ENCODE assay signal across 1 cellular context in the genomic region with DNA sequence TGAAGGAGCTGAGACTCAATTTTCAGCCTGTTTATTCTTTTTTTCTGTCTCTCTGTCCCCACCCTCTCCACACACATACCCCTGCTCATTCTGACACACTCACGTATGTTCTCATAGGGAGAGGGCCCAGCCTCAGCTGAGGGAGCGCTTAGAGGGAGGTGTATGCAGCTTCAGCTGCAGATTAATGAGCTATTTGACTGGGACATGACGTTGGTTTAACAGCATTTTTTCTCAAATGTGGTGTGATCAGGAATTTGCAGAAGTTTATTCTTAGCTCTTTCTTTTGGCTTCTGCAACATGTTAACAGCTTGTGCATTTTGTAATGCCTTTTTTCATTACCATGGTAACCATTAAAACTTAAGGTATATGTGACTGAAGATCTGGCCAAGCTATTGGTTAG.
TF ChIP-seq lines count a peak whose summit lies in the region.

No MANE protein-coding gene starts in this region.

TF ChIP-seq in SK-N-SH, 30 proteins besides CTCF, POLR2A, EP300 and RAD21:
- TF ChIP-seq JUND (IDR thresholded peaks at IDR 0.05), result no peak
- no peak for TF ChIP-seq RFX5 (IDR thresholded peaks at IDR 0.05; ENCODE audit: low read length)
- TF ChIP-seq NRF1 (IDR thresholded peaks at IDR 0.05; ENCODE audit: low read depth, low read length), result no peak
- no peak for TF ChIP-seq NFIC (IDR thresholded peaks at IDR 0.05; ENCODE audit: borderline replicate concordance)
- TF ChIP-seq ELF1 (IDR thresholded peaks at IDR 0.05), result no peak
- no peak for TF ChIP-seq EZH2phosphoT487 (IDR thresholded peaks at IDR 0.05; ENCODE audit: borderline replicate concordance, low read depth)
- TF ChIP-seq SMC3 (IDR thresholded peaks at IDR 0.05; ENCODE audit: low read depth, low read length), result no peak
- TF ChIP-seq TCF12 (IDR thresholded peaks at IDR 0.05), result no peak
- no peak for TF ChIP-seq MXI1 (IDR thresholded peaks at IDR 0.05; ENCODE audit: low read depth, low read length)
- no peak for TF ChIP-seq RXRA (IDR thresholded peaks at IDR 0.05; ENCODE audit: borderline replicate concordance, low read depth)
- no peak for TF ChIP-seq TAF1 (IDR thresholded peaks at IDR 0.05; ENCODE audit: borderline replicate concordance, low read depth, low read length)
- no peak for TF ChIP-seq USF2 (IDR thresholded peaks at IDR 0.05; ENCODE audit: borderline replicate concordance, low read depth, low read length)
- no peak for TF ChIP-seq GATA2 (CRISPR knock-in tag; IDR thresholded peaks at IDR 0.05)
- TF ChIP-seq FOSL2 (IDR thresholded peaks at IDR 0.05; ENCODE audit: borderline replicate concordance, low read depth), result no peak
- no peak for TF ChIP-seq POLR2AphosphoS5 (IDR thresholded peaks at IDR 0.05; ENCODE audit: low read depth, low read length)
- no peak for TF ChIP-seq RCOR1 (IDR thresholded peaks at IDR 0.05; ENCODE audit: low read length)
- TF ChIP-seq FOXJ3 (CRISPR knock-in tag; IDR thresholded peaks at IDR 0.05), result no peak
- TF ChIP-seq FOXM1 (IDR thresholded peaks at IDR 0.05; ENCODE audit: low read depth), result no peak
- TF ChIP-seq MAX (IDR thresholded peaks at IDR 0.05; ENCODE audit: low read depth), result no peak
- no peak for TF ChIP-seq PBX3 (IDR thresholded peaks at IDR 0.05)
